In the genomic region with DNA sequence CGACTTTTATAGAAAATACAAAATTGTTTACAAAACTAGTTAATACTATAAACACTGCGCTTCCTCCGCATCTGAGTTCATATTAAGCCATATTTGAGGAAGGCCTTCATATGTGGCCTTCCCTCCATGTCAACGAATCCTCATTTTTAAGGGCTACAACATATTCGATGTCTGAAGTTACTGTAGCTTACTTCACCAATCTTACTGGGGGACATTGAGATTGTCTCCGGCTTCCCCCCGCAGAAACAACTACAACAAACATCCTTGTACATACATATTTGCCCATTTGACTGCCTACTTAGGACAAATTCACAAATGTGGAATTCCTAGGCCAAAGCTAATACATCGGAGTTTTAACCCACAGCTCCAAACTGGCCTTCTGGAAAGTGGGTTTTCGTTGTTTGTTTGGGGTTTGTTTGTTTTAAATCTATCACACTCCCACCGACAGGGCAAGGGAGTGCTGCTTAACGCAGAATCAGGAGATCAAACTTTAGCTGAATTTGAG, we compare ENCODE assay signal across 7 cellular contexts. TPM values are rescaled to one million over a fixed set of nuclear protein-coding genes. Genes with fewer than 3 reads are reported as not detected.
DNase-seq lines count a peak whose midpoint lies in the region; ATAC-seq, FAIRE-seq and TF ChIP-seq lines count a peak whose summit lies in the region.

No MANE protein-coding gene starts in this region.

- H3K27me3 Mint-ChIP-seq in T-cell, result peaks cover 0 to 28% of the 10 kb centered on the region in 2 donors

- H3K36me3 ChIP-seq in H7 (replicated peaks; ENCODE audit: control insufficient read depth, insufficient read depth, low read length), result peaks cover 4% of the 10 kb centered on the region; the same call in 1 of the 2 replicates
- H3K36me3 ChIP-seq in stomach, result peaks cover 0 to 8% (median 2%) of the 10 kb centered on the region in 4 donors

- 34 to 40% (median 37%) methylated on average over 11 of the region's 11 CpGs for WGBS in stomach, 5 donors

- H3K27ac Mint-ChIP-seq in T-cell, result peak overlapping the region in 1 of 2 donors; percentile 49

- CTCF ChIA-PET in T-cell (lab: Charles Lee), result interaction anchor here in 1 of 2 donors (1.2 to 1.6 kb wide), 2 partner anchors 84 to 108 kb away, joined by 3 to 5 read pairs; a partner anchor contains a TSS

- FAIRE-seq in D721Med (lab: Jason Lieb, UNC), result no peak

- H3K36me3 Mint-ChIP-seq in T-cell, result no peaks in the 10 kb centered on the region

- intact Hi-C loops in stomach (cut with DNase I; ENCODE audit: low total_unique reads), result no loop called here

- TF ChIP-seq EP300 in stomach (IDR thresholded peaks at IDR 0.05), result no peak

- H3K27ac ChIP-seq in stomach, result peak overlapping the region; percentile 88 to 98 (median 96)

- no peak for TF ChIP-seq POLR2A in stomach (IDR thresholded peaks at IDR 0.05)

- H3K9me3 ChIP-seq in stomach, result no peaks in the 10 kb centered on the region

- H3K9me3 Mint-ChIP-seq in T-cell, result no peaks in the 10 kb centered on the region

- peak overlapping the region; percentile 72 for H3K4me3 ChIP-seq in H7 (ENCODE audit: insufficient read depth, low read depth, low read length)
- peak overlapping the region; percentile 69 to 92 (median 72) for H3K4me3 ChIP-seq in stomach

- H3K4me3 Mint-ChIP-seq in T-cell, result peak overlapping the region; percentile 62 to 75 (median 68)

- peaks cover 4% of the 10 kb centered on the region; the same call in 1 of the 2 replicates for H3K27me3 ChIP-seq in H7 (ENCODE audit: control insufficient read depth, insufficient read depth, low read length)
- H3K27me3 ChIP-seq in stomach, result no peaks in the 10 kb centered on the region

- peaks cover 13 to 27% (median 16%) of the 10 kb centered on the region in 3 donors for H3K4me1 Mint-ChIP-seq in T-cell

- peaks cover 17 to 57% (median 33%) of the 10 kb centered on the region in 4 donors for H3K4me1 ChIP-seq in stomach

- ATAC-seq in T-cell (replicated peaks in 1 of 4) (no peak), GM18861 (IDR thresholded peaks at IDR 0.05; ENCODE audit: unreplicated experiment) (no peak)

- POLR2A ChIA-PET in T-cell (lab: Charles Lee), result interaction anchor here (0.6 to 0.7 kb wide), 3 partner anchors 10 to 353 kb away, joined by 3 to 6 read pairs (median 3); no protein-coding TSS in a partner anchor

- TF ChIP-seq CTCF in stomach (IDR thresholded peaks at IDR 0.05) (no peak), D721Med (IDR thresholded peaks at IDR 0.05; ENCODE audit: insufficient read depth, missing control alignments) (no peak)

- DNase-seq in H7, result no peak
- DNase-seq in T-cell, result no peak
- peak; percentile 42 for DNase-seq in globus pallidus (ENCODE audit: low spot score)
- DNase-seq in stomach, result no peak
- DNase-seq in D721Med (ENCODE audit: insufficient read length, low spot score), result no peak
- DNase-seq in iPS-NIHi7 (ENCODE audit: extremely low spot score), result no peak

RNA-seq across cellular contexts. Expression of a gene that starts 0.6 kb away (rescaled TPM):
- 14.5 and 22.7 TPM in 2 replicates for total RNA-seq in H7 (2014; rRNA removed; shearing (Covaris generic))
- total RNA-seq in T-cell, result under 1 TPM in 4 of 5 donors, not detected in 1; 0.35 to 0.79 (median 0.39) TPM
- 100 to 1,000 TPM in 2 of 5 donors, 10 to 100 TPM in 3; 23.2 to 149 (median 63.0) TPM for total RNA-seq in stomach
- 10 to 100 TPM; 10.4 to 35.6 (median 35.6) TPM for polyA plus RNA-seq in stomach

RNA-seq across cellular contexts. Expression of a gene that starts 10.4 kb away (rescaled TPM):
- under 0.01 TPM in 1 of 2 replicates, not detected in the other for total RNA-seq in H7 (2014; rRNA removed; shearing (Covaris generic))
- total RNA-seq in T-cell (1 to 10 TPM; 2.3 to 7.7 (median 3.2) TPM), stomach (10 to 100 TPM in 1 of 5 donors, 1 to 10 TPM in 2, not detected in 2; 3.3 to 29.0 (median 4.3) TPM)
- polyA plus RNA-seq in stomach, result under 1 TPM; 0.19 to 0.46 (median 0.23) TPM
